Comparison of ENCODE assay signal across 8 cellular contexts in genomic region chr2:27118525-27119329, GRCh38. TPM values are rescaled to one million over a fixed set of nuclear protein-coding genes. Genes with fewer than 3 reads are reported as not detected.
DNase-seq lines count a peak whose midpoint lies in the region; TF ChIP-seq lines count a peak whose summit lies in the region.

Gene CGREF1, minus strand, starts transcription at chr2:27119128. Its CDS starts 14,762 bp downstream, at chr2:27104366.

- 9% methylated on average over 84 of the region's 84 CpGs for WGBS in liver

- in situ Hi-C loops in brain microvascular endothelial cell (cut with HindIII; ENCODE audit: low pct_ligation_motif_present, low sequenced_read_pairs) = loop anchor here (25.0 kb wide), 1 partner anchor 169 kb away; the partner anchor contains the start of genes DNAJC5G and TRIM54

- H3K4me3 ChIP-seq in NB4 (ENCODE audit: low read depth, low read length) (peak within 1 kb of the TSS; percentile 19), brain microvascular endothelial cell (ENCODE audit: low read depth, low read length) (peak within 1 kb of the TSS; percentile 48), liver (ENCODE audit: low read depth in 1 of 3, low read length in 3 of 3) (peak within 1 kb of the TSS in 2 of 3 donors; percentile 7 to 52), stomach smooth muscle (ENCODE audit: low read length in 2 of 2) (peak within 1 kb of the TSS; percentile 15 to 67)

- H3K4me1 ChIP-seq in liver (ENCODE audit: control insufficient read depth in 4 of 4, insufficient read depth in 4 of 4, low read length in 3 of 4) = peaks cover 0 to 18% (median 13%) of the 10 kb centered on the region in 4 donors
- H3K4me1 ChIP-seq in stomach smooth muscle (ENCODE audit: control insufficient read depth, insufficient read depth, low read length) = peaks cover 18% of the 10 kb centered on the region

- H3K9ac ChIP-seq in liver (ENCODE audit: low read depth in 1 of 2, low read length in 2 of 2) (no peak within 1 kb of the TSS), stomach smooth muscle (ENCODE audit: low read length in 2 of 2) (no peak within 1 kb of the TSS)

- DNase-seq in D341Med (ENCODE audit: low spot score) (peak; percentile 79), NB4 (ENCODE audit: low read depth) (no peak), brain microvascular endothelial cell (no peak), HEK293T (ENCODE audit: extremely low spot score) (no peak), NCI-H510A treated with DMSO at 0.1 percent for 48 hours (lab: John Stamatoyannopoulos, UW) (no peak), 8988T (no peak)

- H3K27me3 ChIP-seq in brain microvascular endothelial cell (replicated peaks) (peaks cover 15% of the 10 kb centered on the region), liver (ENCODE audit: control insufficient read depth in 4 of 4, insufficient read depth in 4 of 4, low read length in 3 of 4) (peaks cover 0 to 2% (median 0%) of the 10 kb centered on the region in 4 donors), stomach smooth muscle (ENCODE audit: control insufficient read depth in 1 of 2, insufficient read depth in 2 of 2, low read length in 2 of 2) (peaks cover 17 to 21% of the 10 kb centered on the region in 2 donors)

- no peaks in the 10 kb centered on the region for H3K9me3 ChIP-seq in liver (ENCODE audit: control insufficient read depth in 4 of 4, low read length in 3 of 4)
- no peaks in the 10 kb centered on the region for H3K9me3 ChIP-seq in stomach smooth muscle (ENCODE audit: control insufficient read depth in 2 of 2, low read length in 2 of 2)

- POLR2A ChIA-PET in HEK293T (lab: Yijun Ruan, JAX) = no interaction called here

- no peak for TF ChIP-seq POLR2A in NB4 (IDR thresholded peaks at IDR 0.05; ENCODE audit: extremely low read depth, insufficient read length)

- CTCF ChIA-PET in HEK293T (lab: Yijun Ruan, JAX) = interaction anchor here (0.6 kb wide), 1 partner anchor 13 kb away, joined by 3 read pairs; no protein-coding TSS in a partner anchor

- H3K27ac ChIP-seq in brain microvascular endothelial cell = no peak within 1 kb of the TSS
- H3K27ac ChIP-seq in liver (ENCODE audit: low read depth in 1 of 2, low read length in 2 of 2) = no peak within 1 kb of the TSS
- no peak within 1 kb of the TSS for H3K27ac ChIP-seq in stomach smooth muscle (ENCODE audit: low read length)

- H3K36me3 ChIP-seq in brain microvascular endothelial cell (replicated peaks) (no peaks in the 10 kb centered on the region), liver (ENCODE audit: control insufficient read depth in 4 of 4, insufficient read depth in 3 of 4, low read depth in 1 of 4, low read length in 3 of 4) (no peaks in the 10 kb centered on the region), stomach smooth muscle (ENCODE audit: control insufficient read depth in 2 of 2, insufficient read depth in 2 of 2, low read length in 2 of 2) (no peaks in the 10 kb centered on the region)

- TF ChIP-seq CTCF in NB4 (IDR thresholded peaks at IDR 0.05; ENCODE audit: low read depth, low read length) (no peak), brain microvascular endothelial cell (IDR thresholded peaks at IDR 0.05; ENCODE audit: low read depth, low read length, missing control alignments) (no peak), liver (IDR thresholded peaks at IDR 0.05; ENCODE audit: low read depth, low read length, missing input control) (no peak)

- TF ChIP-seq RAD21 in liver (IDR thresholded peaks at IDR 0.05) = no peak

TF ChIP-seq in liver, 16 proteins besides CTCF, POLR2A, EP300 and RAD21 (continues in another document):
- TF ChIP-seq NR2F2 (IDR thresholded peaks at IDR 0.05) = no peak
- no peak for TF ChIP-seq SP1 (IDR thresholded peaks at IDR 0.05)
- TF ChIP-seq MAX (IDR thresholded peaks at IDR 0.05) = no peak
- no peak for TF ChIP-seq FOXA1 (IDR thresholded peaks at IDR 0.05)
- no peak for TF ChIP-seq FOXA2 (IDR thresholded peaks at IDR 0.05)
- no peak for TF ChIP-seq REST (IDR thresholded peaks at IDR 0.05)

TF ChIP-seq in HEK293T, 16 proteins besides CTCF, POLR2A, EP300 and RAD21:
- TF ChIP-seq ELF4 (IDR thresholded peaks at IDR 0.05) (no peak), ZNF384 (IDR thresholded peaks at IDR 0.05) (no peak), PKNOX1 (IDR thresholded peaks at IDR 0.05) (no peak), FOXK2 (IDR thresholded peaks at IDR 0.05) (no peak), SUZ12 (IDR thresholded peaks at IDR 0.05) (no peak), HDGF (IDR thresholded peaks at IDR 0.05; ENCODE audit: borderline replicate concordance) (no peak)

RNA-seq across cellular contexts. Expression of gene CGREF1, which starts in this region (rescaled TPM):
- 10 to 100 TPM in 1 of 2 donors, under 1 TPM in 1; 0.98 to 10.3 TPM for total RNA-seq in liver
- polyA plus RNA-seq in liver = 10 to 100 TPM; 13.0 to 16.1 TPM
